In the genomic region with DNA sequence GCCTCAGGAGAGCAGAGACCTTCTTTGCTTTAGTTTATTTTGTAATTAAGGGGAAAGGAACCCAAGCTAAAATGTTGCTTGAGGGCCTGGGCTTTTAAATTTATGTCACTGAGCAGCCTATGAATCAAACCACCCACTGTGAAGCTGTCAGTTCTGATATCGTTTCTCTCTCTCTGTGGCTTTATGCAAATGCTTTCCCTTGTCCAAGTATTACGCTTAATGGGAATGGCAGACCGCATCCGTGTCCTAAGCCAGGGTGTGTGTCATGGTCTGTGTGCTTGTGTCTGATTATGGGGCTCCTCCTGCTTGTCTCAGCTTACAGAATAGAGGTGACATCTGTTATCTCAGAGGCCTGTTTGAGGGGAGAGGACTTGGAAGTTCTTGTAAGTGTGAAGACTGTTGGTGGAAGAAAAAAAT, we compare ENCODE assay signal across 1 cellular context.
TF ChIP-seq lines count a peak whose summit lies in the region.

No MANE protein-coding gene starts in this region.

TF ChIP-seq in K562, 482 proteins besides CTCF, POLR2A, EP300 and RAD21 (continued from another document and continues in another):
- TF ChIP-seq, protein P1, sequence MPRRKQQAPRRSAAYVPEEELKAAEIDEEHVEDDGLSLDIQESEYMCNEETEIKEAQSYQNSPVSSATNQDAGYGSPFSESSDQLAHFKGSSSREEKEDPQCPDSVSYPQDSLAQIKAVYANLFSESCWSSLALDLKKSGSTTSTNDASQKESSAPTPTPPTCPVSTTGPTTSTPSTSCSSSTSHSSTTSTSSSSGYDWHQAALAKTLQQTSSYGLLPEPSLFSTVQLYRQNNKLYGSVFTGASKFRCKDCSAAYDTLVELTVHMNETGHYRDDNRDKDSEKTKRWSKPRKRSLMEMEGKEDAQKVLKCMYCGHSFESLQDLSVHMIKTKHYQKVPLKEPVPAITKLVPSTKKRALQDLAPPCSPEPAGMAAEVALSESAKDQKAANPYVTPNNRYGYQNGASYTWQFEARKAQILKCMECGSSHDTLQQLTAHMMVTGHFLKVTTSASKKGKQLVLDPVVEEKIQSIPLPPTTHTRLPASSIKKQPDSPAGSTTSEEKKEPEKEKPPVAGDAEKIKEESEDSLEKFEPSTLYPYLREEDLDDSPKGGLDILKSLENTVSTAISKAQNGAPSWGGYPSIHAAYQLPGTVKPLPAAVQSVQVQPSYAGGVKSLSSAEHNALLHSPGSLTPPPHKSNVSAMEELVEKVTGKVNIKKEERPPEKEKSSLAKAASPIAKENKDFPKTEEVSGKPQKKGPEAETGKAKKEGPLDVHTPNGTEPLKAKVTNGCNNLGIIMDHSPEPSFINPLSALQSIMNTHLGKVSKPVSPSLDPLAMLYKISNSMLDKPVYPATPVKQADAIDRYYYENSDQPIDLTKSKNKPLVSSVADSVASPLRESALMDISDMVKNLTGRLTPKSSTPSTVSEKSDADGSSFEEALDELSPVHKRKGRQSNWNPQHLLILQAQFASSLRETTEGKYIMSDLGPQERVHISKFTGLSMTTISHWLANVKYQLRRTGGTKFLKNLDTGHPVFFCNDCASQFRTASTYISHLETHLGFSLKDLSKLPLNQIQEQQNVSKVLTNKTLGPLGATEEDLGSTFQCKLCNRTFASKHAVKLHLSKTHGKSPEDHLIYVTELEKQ (CRISPR knock-in tag; IDR thresholded peaks at IDR 0.05): no peak
- TF ChIP-seq, protein P2, sequence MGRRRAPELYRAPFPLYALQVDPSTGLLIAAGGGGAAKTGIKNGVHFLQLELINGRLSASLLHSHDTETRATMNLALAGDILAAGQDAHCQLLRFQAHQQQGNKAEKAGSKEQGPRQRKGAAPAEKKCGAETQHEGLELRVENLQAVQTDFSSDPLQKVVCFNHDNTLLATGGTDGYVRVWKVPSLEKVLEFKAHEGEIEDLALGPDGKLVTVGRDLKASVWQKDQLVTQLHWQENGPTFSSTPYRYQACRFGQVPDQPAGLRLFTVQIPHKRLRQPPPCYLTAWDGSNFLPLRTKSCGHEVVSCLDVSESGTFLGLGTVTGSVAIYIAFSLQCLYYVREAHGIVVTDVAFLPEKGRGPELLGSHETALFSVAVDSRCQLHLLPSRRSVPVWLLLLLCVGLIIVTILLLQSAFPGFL (CRISPR knock-in tag; IDR thresholded peaks at IDR 0.05): no peak
- TF ChIP-seq, protein P3, sequence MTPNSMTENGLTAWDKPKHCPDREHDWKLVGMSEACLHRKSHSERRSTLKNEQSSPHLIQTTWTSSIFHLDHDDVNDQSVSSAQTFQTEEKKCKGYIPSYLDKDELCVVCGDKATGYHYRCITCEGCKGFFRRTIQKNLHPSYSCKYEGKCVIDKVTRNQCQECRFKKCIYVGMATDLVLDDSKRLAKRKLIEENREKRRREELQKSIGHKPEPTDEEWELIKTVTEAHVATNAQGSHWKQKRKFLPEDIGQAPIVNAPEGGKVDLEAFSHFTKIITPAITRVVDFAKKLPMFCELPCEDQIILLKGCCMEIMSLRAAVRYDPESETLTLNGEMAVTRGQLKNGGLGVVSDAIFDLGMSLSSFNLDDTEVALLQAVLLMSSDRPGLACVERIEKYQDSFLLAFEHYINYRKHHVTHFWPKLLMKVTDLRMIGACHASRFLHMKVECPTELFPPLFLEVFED (CRISPR knock-in tag; conservative IDR thresholded peaks at IDR 0.05): no peak
- TF ChIP-seq RBM39 (optimal IDR thresholded peaks at IDR 0.05; ENCODE audit: low read depth, low read length) (no peak), FOXA3 (CRISPR knock-in tag; conservative IDR thresholded peaks at IDR 0.05 in 1 of 2, IDR thresholded peaks at IDR 0.05 in 1 of 2) (no peak), POLR2G (IDR thresholded peaks at IDR 0.05; ENCODE audit: low read depth, low read length) (no peak), JUN (IDR thresholded peaks at IDR 0.05; ENCODE audit: borderline replicate concordance, low read depth, low read length) (peak; percentile 67; the same call in 1 of the 2 replicates), JUN (CRISPR knock-in tag; IDR thresholded peaks at IDR 0.05; ENCODE audit: borderline replicate concordance) (no peak), SMARCC2 (IDR thresholded peaks at IDR 0.05; ENCODE audit: low read depth) (peak; percentile 76; the same call in 1 of the 2 replicates), MAFK (IDR thresholded peaks at IDR 0.05; ENCODE audit: low read length) (no peak), ZNF551 (CRISPR knock-in tag; IDR thresholded peaks at IDR 0.05) (no peak), FOXK1 (CRISPR knock-in tag; IDR thresholded peaks at IDR 0.05; ENCODE audit: borderline replicate concordance) (no peak), MEIS2 (IDR thresholded peaks at IDR 0.05; ENCODE audit: partially characterized antibody) (peak; percentile 98), CHCHD3 (CRISPR knock-in tag; IDR thresholded peaks at IDR 0.05) (no peak), CREB1 (IDR thresholded peaks at IDR 0.05) (peak; percentile 70; the same call in 1 of the 2 replicates), CREB1 (CRISPR knock-in tag; IDR thresholded peaks at IDR 0.05) (no peak), ZBTB1 (CRISPR knock-in tag; IDR thresholded peaks at IDR 0.05; ENCODE audit: borderline replicate concordance, low read depth) (no peak), TBL1XR1 (IDR thresholded peaks at IDR 0.05; ENCODE audit: low read length in 2 of 2) (peak in 1 of 2 experiments; percentile 79; a peak in 2 of 4 replicates), ZNF347 (CRISPR knock-in tag; IDR thresholded peaks at IDR 0.05; ENCODE audit: low read depth) (no peak), ZC3H4 (CRISPR knock-in tag; IDR thresholded peaks at IDR 0.05; ENCODE audit: borderline replicate concordance) (no peak), CBFA2T3 (IDR thresholded peaks at IDR 0.05) (peak; percentile 97)
- TF ChIP-seq, protein P4, sequence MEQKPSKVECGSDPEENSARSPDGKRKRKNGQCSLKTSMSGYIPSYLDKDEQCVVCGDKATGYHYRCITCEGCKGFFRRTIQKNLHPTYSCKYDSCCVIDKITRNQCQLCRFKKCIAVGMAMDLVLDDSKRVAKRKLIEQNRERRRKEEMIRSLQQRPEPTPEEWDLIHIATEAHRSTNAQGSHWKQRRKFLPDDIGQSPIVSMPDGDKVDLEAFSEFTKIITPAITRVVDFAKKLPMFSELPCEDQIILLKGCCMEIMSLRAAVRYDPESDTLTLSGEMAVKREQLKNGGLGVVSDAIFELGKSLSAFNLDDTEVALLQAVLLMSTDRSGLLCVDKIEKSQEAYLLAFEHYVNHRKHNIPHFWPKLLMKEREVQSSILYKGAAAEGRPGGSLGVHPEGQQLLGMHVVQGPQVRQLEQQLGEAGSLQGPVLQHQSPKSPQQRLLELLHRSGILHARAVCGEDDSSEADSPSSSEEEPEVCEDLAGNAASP (IDR thresholded peaks at IDR 0.05): no peak
- TF ChIP-seq, protein P5, sequence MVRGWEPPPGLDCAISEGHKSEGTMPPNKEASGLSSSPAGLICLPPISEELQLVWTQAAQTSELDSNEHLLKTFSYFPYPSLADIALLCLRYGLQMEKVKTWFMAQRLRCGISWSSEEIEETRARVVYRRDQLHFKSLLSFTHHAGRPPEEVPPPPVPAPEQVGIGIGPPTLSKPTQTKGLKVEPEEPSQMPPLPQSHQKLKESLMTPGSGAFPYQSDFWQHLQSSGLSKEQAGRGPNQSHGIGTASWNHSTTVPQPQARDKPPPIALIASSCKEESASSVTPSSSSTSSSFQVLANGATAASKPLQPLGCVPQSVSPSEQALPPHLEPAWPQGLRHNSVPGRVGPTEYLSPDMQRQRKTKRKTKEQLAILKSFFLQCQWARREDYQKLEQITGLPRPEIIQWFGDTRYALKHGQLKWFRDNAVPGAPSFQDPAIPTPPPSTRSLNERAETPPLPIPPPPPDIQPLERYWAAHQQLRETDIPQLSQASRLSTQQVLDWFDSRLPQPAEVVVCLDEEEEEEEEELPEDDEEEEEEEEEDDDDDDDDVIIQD (CRISPR knock-in tag; IDR thresholded peaks at IDR 0.05): no peak
- TF ChIP-seq, protein P6, sequence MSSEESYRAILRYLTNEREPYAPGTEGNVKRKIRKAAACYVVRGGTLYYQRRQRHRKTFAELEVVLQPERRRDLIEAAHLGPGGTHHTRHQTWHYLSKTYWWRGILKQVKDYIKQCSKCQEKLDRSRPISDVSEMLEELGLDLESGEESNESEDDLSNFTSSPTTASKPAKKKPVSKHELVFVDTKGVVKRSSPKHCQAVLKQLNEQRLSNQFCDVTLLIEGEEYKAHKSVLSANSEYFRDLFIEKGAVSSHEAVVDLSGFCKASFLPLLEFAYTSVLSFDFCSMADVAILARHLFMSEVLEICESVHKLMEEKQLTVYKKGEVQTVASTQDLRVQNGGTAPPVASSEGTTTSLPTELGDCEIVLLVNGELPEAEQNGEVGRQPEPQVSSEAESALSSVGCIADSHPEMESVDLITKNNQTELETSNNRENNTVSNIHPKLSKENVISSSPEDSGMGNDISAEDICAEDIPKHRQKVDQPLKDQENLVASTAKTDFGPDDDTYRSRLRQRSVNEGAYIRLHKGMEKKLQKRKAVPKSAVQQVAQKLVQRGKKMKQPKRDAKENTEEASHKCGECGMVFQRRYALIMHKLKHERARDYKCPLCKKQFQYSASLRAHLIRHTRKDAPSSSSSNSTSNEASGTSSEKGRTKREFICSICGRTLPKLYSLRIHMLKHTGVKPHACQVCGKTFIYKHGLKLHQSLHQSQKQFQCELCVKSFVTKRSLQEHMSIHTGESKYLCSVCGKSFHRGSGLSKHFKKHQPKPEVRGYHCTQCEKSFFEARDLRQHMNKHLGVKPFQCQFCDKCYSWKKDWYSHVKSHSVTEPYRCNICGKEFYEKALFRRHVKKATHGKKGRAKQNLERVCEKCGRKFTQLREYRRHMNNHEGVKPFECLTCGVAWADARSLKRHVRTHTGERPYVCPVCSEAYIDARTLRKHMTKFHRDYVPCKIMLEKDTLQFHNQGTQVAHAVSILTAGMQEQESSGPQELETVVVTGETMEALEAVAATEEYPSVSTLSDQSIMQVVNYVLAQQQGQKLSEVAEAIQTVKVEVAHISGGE (CRISPR knock-in tag; IDR thresholded peaks at IDR 0.05): peak in 1 of 3 experiments; percentile 68; a peak in 2 of 6 replicates
- TF ChIP-seq, protein P7, sequence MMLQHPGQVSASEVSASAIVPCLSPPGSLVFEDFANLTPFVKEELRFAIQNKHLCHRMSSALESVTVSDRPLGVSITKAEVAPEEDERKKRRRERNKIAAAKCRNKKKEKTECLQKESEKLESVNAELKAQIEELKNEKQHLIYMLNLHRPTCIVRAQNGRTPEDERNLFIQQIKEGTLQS (IDR thresholded peaks at IDR 0.05): peak; percentile 76
- TF ChIP-seq, protein P7 (CRISPR knock-in tag; conservative IDR thresholded peaks at IDR 0.05): no peak; the same call in 1 of the 2 replicates
- TF ChIP-seq, protein P8, sequence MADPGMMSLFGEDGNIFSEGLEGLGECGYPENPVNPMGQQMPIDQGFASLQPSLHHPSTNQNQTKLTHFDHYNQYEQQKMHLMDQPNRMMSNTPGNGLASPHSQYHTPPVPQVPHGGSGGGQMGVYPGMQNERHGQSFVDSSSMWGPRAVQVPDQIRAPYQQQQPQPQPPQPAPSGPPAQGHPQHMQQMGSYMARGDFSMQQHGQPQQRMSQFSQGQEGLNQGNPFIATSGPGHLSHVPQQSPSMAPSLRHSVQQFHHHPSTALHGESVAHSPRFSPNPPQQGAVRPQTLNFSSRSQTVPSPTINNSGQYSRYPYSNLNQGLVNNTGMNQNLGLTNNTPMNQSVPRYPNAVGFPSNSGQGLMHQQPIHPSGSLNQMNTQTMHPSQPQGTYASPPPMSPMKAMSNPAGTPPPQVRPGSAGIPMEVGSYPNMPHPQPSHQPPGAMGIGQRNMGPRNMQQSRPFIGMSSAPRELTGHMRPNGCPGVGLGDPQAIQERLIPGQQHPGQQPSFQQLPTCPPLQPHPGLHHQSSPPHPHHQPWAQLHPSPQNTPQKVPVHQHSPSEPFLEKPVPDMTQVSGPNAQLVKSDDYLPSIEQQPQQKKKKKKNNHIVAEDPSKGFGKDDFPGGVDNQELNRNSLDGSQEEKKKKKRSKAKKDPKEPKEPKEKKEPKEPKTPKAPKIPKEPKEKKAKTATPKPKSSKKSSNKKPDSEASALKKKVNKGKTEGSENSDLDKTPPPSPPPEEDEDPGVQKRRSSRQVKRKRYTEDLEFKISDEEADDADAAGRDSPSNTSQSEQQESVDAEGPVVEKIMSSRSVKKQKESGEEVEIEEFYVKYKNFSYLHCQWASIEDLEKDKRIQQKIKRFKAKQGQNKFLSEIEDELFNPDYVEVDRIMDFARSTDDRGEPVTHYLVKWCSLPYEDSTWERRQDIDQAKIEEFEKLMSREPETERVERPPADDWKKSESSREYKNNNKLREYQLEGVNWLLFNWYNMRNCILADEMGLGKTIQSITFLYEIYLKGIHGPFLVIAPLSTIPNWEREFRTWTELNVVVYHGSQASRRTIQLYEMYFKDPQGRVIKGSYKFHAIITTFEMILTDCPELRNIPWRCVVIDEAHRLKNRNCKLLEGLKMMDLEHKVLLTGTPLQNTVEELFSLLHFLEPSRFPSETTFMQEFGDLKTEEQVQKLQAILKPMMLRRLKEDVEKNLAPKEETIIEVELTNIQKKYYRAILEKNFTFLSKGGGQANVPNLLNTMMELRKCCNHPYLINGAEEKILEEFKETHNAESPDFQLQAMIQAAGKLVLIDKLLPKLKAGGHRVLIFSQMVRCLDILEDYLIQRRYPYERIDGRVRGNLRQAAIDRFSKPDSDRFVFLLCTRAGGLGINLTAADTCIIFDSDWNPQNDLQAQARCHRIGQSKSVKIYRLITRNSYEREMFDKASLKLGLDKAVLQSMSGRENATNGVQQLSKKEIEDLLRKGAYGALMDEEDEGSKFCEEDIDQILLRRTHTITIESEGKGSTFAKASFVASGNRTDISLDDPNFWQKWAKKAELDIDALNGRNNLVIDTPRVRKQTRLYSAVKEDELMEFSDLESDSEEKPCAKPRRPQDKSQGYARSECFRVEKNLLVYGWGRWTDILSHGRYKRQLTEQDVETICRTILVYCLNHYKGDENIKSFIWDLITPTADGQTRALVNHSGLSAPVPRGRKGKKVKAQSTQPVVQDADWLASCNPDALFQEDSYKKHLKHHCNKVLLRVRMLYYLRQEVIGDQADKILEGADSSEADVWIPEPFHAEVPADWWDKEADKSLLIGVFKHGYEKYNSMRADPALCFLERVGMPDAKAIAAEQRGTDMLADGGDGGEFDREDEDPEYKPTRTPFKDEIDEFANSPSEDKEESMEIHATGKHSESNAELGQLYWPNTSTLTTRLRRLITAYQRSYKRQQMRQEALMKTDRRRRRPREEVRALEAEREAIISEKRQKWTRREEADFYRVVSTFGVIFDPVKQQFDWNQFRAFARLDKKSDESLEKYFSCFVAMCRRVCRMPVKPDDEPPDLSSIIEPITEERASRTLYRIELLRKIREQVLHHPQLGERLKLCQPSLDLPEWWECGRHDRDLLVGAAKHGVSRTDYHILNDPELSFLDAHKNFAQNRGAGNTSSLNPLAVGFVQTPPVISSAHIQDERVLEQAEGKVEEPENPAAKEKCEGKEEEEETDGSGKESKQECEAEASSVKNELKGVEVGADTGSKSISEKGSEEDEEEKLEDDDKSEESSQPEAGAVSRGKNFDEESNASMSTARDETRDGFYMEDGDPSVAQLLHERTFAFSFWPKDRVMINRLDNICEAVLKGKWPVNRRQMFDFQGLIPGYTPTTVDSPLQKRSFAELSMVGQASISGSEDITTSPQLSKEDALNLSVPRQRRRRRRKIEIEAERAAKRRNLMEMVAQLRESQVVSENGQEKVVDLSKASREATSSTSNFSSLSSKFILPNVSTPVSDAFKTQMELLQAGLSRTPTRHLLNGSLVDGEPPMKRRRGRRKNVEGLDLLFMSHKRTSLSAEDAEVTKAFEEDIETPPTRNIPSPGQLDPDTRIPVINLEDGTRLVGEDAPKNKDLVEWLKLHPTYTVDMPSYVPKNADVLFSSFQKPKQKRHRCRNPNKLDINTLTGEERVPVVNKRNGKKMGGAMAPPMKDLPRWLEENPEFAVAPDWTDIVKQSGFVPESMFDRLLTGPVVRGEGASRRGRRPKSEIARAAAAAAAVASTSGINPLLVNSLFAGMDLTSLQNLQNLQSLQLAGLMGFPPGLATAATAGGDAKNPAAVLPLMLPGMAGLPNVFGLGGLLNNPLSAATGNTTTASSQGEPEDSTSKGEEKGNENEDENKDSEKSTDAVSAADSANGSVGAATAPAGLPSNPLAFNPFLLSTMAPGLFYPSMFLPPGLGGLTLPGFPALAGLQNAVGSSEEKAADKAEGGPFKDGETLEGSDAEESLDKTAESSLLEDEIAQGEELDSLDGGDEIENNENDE (IDR thresholded peaks at IDR 0.05; ENCODE audit: low read depth, low read length): no peak
